1 cellular context compared by ENCODE assay signal in the genomic region with DNA sequence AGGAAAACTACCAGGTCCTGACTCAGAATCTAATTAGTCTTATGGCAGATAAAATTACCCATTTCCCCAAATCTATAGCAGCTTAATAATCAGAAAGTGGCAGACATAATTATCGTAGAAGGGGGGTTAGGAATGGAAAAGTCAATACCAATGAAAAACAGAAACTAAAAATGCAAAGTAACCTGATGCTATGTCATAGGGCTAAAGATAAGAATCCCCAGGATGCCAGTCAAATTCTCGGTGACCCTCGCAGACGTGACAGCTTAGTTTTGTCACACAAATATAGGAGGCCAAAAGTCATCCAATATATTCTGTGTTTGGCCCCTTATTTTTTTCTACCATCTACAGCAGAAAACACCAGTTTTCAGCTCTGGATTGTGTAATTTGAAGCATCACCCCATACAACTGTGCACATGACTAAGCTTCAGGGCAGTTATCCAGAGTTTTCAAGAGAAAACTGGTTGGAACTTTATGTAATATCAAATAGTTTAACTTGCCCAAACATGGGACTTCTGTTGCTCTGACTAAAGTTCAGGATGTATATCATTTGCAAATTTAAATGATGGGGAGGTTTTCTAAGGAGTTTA.
A peak's percentile ranks its signal among the peaks of the same experiment; 100 is the strongest.
TF ChIP-seq lines count a peak whose summit lies in the region.

No MANE protein-coding gene starts in this region.

TF ChIP-seq in HEK293, 187 proteins besides CTCF, POLR2A, EP300 and RAD21 (continued from another document):
- TF ChIP-seq, protein P1, sequence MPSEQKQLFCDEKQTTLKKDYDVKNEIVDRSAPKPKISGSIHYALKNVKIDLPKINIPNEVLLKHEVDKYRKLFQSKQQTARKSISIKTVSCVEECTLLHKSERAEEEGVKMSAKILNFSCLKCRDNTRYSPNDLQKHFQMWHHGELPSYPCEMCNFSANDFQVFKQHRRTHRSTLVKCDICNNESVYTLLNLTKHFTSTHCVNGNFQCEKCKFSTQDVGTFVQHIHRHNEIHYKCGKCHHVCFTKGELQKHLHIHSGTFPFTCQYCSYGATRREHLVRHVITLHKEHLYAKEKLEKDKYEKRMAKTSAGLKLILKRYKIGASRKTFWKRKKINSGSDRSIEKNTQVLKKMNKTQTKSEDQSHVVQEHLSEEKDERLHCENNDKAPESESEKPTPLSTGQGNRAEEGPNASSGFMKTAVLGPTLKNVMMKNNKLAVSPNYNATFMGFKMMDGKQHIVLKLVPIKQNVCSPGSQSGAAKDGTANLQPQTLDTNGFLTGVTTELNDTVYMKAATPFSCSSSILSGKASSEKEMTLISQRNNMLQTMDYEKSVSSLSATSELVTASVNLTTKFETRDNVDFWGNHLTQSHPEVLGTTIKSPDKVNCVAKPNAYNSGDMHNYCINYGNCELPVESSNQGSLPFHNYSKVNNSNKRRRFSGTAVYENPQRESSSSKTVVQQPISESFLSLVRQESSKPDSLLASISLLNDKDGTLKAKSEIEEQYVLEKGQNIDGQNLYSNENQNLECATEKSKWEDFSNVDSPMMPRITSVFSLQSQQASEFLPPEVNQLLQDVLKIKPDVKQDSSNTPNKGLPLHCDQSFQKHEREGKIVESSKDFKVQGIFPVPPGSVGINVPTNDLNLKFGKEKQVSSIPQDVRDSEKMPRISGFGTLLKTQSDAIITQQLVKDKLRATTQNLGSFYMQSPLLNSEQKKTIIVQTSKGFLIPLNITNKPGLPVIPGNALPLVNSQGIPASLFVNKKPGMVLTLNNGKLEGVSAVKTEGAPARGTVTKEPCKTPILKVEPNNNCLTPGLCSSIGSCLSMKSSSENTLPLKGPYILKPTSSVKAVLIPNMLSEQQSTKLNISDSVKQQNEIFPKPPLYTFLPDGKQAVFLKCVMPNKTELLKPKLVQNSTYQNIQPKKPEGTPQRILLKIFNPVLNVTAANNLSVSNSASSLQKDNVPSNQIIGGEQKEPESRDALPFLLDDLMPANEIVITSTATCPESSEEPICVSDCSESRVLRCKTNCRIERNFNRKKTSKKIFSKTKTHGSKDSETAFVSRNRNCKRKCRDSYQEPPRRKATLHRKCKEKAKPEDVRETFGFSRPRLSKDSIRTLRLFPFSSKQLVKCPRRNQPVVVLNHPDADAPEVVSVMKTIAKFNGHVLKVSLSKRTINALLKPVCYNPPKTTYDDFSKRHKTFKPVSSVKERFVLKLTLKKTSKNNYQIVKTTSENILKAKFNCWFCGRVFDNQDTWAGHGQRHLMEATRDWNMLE (tag by site-specific recombination; conservative IDR thresholded peaks at IDR 0.05; ENCODE audit: low read depth): no peak
- peak; percentile 87 for TF ChIP-seq ZNF843 (tag by site-specific recombination; IDR thresholded peaks at IDR 0.05)
- no peak for TF ChIP-seq ZNF555 (tag by site-specific recombination; conservative IDR thresholded peaks at IDR 0.05)
- no peak for TF ChIP-seq ZNF785 (tag by site-specific recombination; IDR thresholded peaks at IDR 0.05)
- TF ChIP-seq ZNF146 (tag by site-specific recombination; IDR thresholded peaks at IDR 0.05): 0 out of 2 replicates have a peak, but pooled peaks have one; percentile 8
- no peak for TF ChIP-seq ZFP3 (tag by site-specific recombination; IDR thresholded peaks at IDR 0.05; ENCODE audit: low read depth)
- TF ChIP-seq, protein P2, sequence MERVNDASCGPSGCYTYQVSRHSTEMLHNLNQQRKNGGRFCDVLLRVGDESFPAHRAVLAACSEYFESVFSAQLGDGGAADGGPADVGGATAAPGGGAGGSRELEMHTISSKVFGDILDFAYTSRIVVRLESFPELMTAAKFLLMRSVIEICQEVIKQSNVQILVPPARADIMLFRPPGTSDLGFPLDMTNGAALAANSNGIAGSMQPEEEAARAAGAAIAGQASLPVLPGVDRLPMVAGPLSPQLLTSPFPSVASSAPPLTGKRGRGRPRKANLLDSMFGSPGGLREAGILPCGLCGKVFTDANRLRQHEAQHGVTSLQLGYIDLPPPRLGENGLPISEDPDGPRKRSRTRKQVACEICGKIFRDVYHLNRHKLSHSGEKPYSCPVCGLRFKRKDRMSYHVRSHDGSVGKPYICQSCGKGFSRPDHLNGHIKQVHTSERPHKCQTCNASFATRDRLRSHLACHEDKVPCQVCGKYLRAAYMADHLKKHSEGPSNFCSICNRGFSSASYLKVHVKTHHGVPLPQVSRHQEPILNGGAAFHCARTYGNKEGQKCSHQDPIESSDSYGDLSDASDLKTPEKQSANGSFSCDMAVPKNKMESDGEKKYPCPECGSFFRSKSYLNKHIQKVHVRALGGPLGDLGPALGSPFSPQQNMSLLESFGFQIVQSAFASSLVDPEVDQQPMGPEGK (tag by site-specific recombination; IDR thresholded peaks at IDR 0.05): no peak
- no peak for TF ChIP-seq ZNF623 (tag by site-specific recombination; IDR thresholded peaks at IDR 0.05)
- no peak for TF ChIP-seq ZNF239 (tag by site-specific recombination; IDR thresholded peaks at IDR 0.05)
- TF ChIP-seq ZFP69B (tag by site-specific recombination; IDR thresholded peaks at IDR 0.05): no peak
- no peak for TF ChIP-seq ZNF777 (tag by site-specific recombination; IDR thresholded peaks at IDR 0.05; ENCODE audit: borderline replicate concordance)
- TF ChIP-seq MYNN (tag by site-specific recombination; IDR thresholded peaks at IDR 0.05; ENCODE audit: borderline replicate concordance): no peak
- no peak for TF ChIP-seq ZNF366 (tag by site-specific recombination; conservative IDR thresholded peaks at IDR 0.05)
- TF ChIP-seq TCF7L2 (IDR thresholded peaks at IDR 0.05; ENCODE audit: borderline replicate concordance, low read depth, low read length): no peak
- 0 out of 2 replicates have a peak, but pooled peaks have one; percentile 45 for TF ChIP-seq ZNF2 (tag by site-specific recombination; IDR thresholded peaks at IDR 0.05)
- TF ChIP-seq, protein P3, sequence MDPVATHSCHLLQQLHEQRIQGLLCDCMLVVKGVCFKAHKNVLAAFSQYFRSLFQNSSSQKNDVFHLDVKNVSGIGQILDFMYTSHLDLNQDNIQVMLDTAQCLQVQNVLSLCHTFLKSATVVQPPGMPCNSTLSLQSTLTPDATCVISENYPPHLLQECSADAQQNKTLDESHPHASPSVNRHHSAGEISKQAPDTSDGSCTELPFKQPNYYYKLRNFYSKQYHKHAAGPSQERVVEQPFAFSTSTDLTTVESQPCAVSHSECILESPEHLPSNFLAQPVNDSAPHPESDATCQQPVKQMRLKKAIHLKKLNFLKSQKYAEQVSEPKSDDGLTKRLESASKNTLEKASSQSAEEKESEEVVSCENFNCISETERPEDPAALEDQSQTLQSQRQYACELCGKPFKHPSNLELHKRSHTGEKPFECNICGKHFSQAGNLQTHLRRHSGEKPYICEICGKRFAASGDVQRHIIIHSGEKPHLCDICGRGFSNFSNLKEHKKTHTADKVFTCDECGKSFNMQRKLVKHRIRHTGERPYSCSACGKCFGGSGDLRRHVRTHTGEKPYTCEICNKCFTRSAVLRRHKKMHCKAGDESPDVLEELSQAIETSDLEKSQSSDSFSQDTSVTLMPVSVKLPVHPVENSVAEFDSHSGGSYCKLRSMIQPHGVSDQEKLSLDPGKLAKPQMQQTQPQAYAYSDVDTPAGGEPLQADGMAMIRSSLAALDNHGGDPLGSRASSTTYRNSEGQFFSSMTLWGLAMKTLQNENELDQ (tag by site-specific recombination; IDR thresholded peaks at IDR 0.05; ENCODE audit: low read depth): no peak
- TF ChIP-seq, protein P4, sequence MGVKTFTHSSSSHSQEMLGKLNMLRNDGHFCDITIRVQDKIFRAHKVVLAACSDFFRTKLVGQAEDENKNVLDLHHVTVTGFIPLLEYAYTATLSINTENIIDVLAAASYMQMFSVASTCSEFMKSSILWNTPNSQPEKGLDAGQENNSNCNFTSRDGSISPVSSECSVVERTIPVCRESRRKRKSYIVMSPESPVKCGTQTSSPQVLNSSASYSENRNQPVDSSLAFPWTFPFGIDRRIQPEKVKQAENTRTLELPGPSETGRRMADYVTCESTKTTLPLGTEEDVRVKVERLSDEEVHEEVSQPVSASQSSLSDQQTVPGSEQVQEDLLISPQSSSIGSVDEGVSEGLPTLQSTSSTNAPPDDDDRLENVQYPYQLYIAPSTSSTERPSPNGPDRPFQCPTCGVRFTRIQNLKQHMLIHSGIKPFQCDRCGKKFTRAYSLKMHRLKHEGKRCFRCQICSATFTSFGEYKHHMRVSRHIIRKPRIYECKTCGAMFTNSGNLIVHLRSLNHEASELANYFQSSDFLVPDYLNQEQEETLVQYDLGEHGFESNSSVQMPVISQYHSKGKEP (tag by site-specific recombination; IDR thresholded peaks at IDR 0.05): no peak
- peak; percentile 74 for TF ChIP-seq FEZF1 (tag by site-specific recombination; IDR thresholded peaks at IDR 0.05)
- TF ChIP-seq ZNF274 (IDR thresholded peaks at IDR 0.05; ENCODE audit: low read length): no peak
- no peak for TF ChIP-seq ZNF274 (tag by site-specific recombination; IDR thresholded peaks at IDR 0.05; ENCODE audit: borderline replicate concordance)
- TF ChIP-seq ZNF202 (tag by site-specific recombination; IDR thresholded peaks at IDR 0.05; ENCODE audit: borderline replicate concordance): no peak
- TF ChIP-seq, protein P5, sequence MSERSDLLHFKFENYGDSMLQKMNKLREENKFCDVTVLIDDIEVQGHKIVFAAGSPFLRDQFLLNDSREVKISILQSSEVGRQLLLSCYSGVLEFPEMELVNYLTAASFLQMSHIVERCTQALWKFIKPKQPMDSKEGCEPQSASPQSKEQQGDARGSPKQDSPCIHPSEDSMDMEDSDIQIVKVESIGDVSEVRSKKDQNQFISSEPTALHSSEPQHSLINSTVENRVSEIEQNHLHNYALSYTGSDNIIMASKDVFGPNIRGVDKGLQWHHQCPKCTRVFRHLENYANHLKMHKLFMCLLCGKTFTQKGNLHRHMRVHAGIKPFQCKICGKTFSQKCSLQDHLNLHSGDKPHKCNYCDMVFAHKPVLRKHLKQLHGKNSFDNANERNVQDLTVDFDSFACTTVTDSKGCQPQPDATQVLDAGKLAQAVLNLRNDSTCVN (tag by site-specific recombination; optimal IDR thresholded peaks at IDR 0.05): no peak
- TF ChIP-seq, protein P6, sequence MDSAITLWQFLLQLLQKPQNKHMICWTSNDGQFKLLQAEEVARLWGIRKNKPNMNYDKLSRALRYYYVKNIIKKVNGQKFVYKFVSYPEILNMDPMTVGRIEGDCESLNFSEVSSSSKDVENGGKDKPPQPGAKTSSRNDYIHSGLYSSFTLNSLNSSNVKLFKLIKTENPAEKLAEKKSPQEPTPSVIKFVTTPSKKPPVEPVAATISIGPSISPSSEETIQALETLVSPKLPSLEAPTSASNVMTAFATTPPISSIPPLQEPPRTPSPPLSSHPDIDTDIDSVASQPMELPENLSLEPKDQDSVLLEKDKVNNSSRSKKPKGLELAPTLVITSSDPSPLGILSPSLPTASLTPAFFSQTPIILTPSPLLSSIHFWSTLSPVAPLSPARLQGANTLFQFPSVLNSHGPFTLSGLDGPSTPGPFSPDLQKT (IDR thresholded peaks at IDR 0.05; ENCODE audit: borderline replicate concordance, low read depth, low read length): no peak
- no peak for TF ChIP-seq ZNF138 (tag by site-specific recombination; IDR thresholded peaks at IDR 0.05; ENCODE audit: borderline replicate concordance)
- TF ChIP-seq ZNF24 (tag by site-specific recombination; IDR thresholded peaks at IDR 0.05): no peak
- no peak for TF ChIP-seq ZNF426 (tag by site-specific recombination; IDR thresholded peaks at IDR 0.05)
- TF ChIP-seq, protein P7, sequence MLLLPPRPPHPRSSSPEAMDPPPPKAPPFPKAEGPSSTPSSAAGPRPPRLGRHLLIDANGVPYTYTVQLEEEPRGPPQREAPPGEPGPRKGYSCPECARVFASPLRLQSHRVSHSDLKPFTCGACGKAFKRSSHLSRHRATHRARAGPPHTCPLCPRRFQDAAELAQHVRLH (tag by site-specific recombination; IDR thresholded peaks at IDR 0.05): no peak
- TF ChIP-seq ZNF664 (tag by site-specific recombination; IDR thresholded peaks at IDR 0.05): no peak
- TF ChIP-seq ZNF776 (tag by site-specific recombination; IDR thresholded peaks at IDR 0.05; ENCODE audit: borderline replicate concordance): no peak
- TF ChIP-seq GLI2 (tag by site-specific recombination; IDR thresholded peaks at IDR 0.05; ENCODE audit: borderline replicate concordance, low read depth): no peak; the same call in 1 of the 2 replicates
- no peak for TF ChIP-seq ZSCAN30 (tag by site-specific recombination; IDR thresholded peaks at IDR 0.05)
- TF ChIP-seq ZNF837 (tag by site-specific recombination; IDR thresholded peaks at IDR 0.05): no peak
- TF ChIP-seq, protein P8, sequence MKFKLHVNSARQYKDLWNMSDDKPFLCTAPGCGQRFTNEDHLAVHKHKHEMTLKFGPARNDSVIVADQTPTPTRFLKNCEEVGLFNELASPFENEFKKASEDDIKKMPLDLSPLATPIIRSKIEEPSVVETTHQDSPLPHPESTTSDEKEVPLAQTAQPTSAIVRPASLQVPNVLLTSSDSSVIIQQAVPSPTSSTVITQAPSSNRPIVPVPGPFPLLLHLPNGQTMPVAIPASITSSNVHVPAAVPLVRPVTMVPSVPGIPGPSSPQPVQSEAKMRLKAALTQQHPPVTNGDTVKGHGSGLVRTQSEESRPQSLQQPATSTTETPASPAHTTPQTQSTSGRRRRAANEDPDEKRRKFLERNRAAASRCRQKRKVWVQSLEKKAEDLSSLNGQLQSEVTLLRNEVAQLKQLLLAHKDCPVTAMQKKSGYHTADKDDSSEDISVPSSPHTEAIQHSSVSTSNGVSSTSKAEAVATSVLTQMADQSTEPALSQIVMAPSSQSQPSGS (tag by site-specific recombination; IDR thresholded peaks at IDR 0.05; ENCODE audit: low read depth): no peak
- TF ChIP-seq GFI1B (tag by site-specific recombination; IDR thresholded peaks at IDR 0.05): no peak
- no peak for TF ChIP-seq ZNF19 (tag by site-specific recombination; IDR thresholded peaks at IDR 0.05; ENCODE audit: low read depth)
- no peak for TF ChIP-seq HOXA7 (CRISPR knock-in tag; IDR thresholded peaks at IDR 0.05; ENCODE audit: borderline replicate concordance)
- no peak for TF ChIP-seq SP3 (tag by site-specific recombination; IDR thresholded peaks at IDR 0.05)
- no peak for TF ChIP-seq ZNF184 (tag by site-specific recombination; IDR thresholded peaks at IDR 0.05)
- TF ChIP-seq ZNF707 (tag by site-specific recombination; IDR thresholded peaks at IDR 0.05): no peak
- TF ChIP-seq ZEB2 (tag by site-specific recombination; IDR thresholded peaks at IDR 0.05): no peak
- TF ChIP-seq OSR2 (tag by site-specific recombination; IDR thresholded peaks at IDR 0.05): peak; percentile 55; the same call in 1 of the 2 replicates
- no peak for TF ChIP-seq ZNF174 (tag by site-specific recombination; IDR thresholded peaks at IDR 0.05)
- TF ChIP-seq ZNF548 (tag by site-specific recombination; IDR thresholded peaks at IDR 0.05): no peak
- no peak for TF ChIP-seq ZNF221 (tag by site-specific recombination; IDR thresholded peaks at IDR 0.05; ENCODE audit: borderline replicate concordance)
- TF ChIP-seq ZNF324 (tag by site-specific recombination; IDR thresholded peaks at IDR 0.05): no peak
- no peak for TF ChIP-seq ZNF677 (tag by site-specific recombination; IDR thresholded peaks at IDR 0.05)
- TF ChIP-seq ZNF214 (tag by site-specific recombination; IDR thresholded peaks at IDR 0.05; ENCODE audit: borderline replicate concordance): no peak
